In the genomic region with DNA sequence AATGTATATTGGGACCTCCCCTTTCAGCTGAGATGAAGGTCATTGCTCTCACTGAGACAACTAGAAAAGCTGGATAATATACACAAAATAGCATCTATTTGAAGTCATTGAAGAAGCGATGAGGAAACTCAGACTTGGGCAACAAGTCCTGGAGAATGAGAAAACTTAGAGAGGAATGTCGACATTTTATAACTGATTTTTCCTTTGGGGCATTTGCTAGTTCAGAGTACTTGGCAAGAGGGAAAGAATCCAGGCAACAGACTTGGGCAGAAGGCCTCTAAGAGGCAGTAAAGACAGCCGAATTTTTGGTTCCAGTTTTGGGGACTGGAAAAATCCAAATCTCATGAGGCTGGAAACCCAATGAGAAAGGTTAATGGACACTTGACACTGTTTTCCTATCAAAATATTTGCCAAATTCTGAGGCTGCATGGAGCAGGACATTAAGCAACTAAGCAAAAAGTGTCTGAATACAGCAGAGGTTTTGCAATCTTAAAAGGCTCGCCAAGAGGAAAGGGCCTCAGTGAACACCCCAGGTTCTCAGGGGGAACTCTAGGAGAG, we compare ENCODE assay signal across 1 cellular context.
TF ChIP-seq lines count a peak whose summit lies in the region.

No MANE protein-coding gene starts in this region.

TF ChIP-seq in WTC11, 78 proteins besides CTCF, POLR2A, EP300 and RAD21 (continued from another document):
- no peak for TF ChIP-seq ZSCAN18 (CRISPR knock-in tag; IDR thresholded peaks at IDR 0.05)
- TF ChIP-seq ZBTB21 (CRISPR knock-in tag; IDR thresholded peaks at IDR 0.05; ENCODE audit: borderline replicate concordance), result no peak
- TF ChIP-seq GTF2I (CRISPR knock-in tag; conservative IDR thresholded peaks at IDR 0.05), result no peak
- no peak for TF ChIP-seq IRF1 (CRISPR knock-in tag; IDR thresholded peaks at IDR 0.05)
- TF ChIP-seq ZNF263 (CRISPR knock-in tag; IDR thresholded peaks at IDR 0.05; ENCODE audit: low read depth), result no peak
- no peak for TF ChIP-seq OVOL2 (CRISPR knock-in tag; IDR thresholded peaks at IDR 0.05; ENCODE audit: borderline replicate concordance)
- TF ChIP-seq, protein P1, sequence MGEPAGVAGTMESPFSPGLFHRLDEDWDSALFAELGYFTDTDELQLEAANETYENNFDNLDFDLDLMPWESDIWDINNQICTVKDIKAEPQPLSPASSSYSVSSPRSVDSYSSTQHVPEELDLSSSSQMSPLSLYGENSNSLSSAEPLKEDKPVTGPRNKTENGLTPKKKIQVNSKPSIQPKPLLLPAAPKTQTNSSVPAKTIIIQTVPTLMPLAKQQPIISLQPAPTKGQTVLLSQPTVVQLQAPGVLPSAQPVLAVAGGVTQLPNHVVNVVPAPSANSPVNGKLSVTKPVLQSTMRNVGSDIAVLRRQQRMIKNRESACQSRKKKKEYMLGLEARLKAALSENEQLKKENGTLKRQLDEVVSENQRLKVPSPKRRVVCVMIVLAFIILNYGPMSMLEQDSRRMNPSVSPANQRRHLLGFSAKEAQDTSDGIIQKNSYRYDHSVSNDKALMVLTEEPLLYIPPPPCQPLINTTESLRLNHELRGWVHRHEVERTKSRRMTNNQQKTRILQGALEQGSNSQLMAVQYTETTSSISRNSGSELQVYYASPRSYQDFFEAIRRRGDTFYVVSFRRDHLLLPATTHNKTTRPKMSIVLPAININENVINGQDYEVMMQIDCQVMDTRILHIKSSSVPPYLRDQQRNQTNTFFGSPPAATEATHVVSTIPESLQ (CRISPR knock-in tag; IDR thresholded peaks at IDR 0.05), result no peak
TF ChIP-seq in WTC11: peak in this region for 0.
